ENCODE assay signal across 21 cellular contexts in genomic region chr12:24113701-24114100, GRCh38.
DNase-seq lines count a peak whose midpoint lies in the region; ATAC-seq, FAIRE-seq and TF ChIP-seq lines count a peak whose summit lies in the region.
"Had no signal": no experiment of that assay in that cellular context is flagged by ENCODE, and none has a peak within 500 bp of the region (broad histone marks: within the 10 kb centered on the region; RNA-seq: fewer than 3 reads in every experiment).

No MANE protein-coding gene starts in this region.

- H3K23ac ChIP-seq in IMR-90 (ENCODE audit: low read depth, low read length) = no peak overlapping the region

- H3K36me3 ChIP-seq in IMR-90 (ENCODE audit: control insufficient read depth, insufficient read depth, low read length) = no peaks in the 10 kb centered on the region
- no peaks in the 10 kb centered on the region for H3K36me3 ChIP-seq in endothelial cell of umbilical vein (ENCODE audit: control insufficient read depth in 2 of 2, extremely low read depth in 1 of 2, insufficient read depth in 2 of 2, low read length in 2 of 2)
- H3K36me3 ChIP-seq in neural progenitor cell = no peaks in the 10 kb centered on the region
- H3K36me3 ChIP-seq in thyroid gland = no peaks in the 10 kb centered on the region
- H3K36me3 ChIP-seq: BLaER1 had no signal

- TF ChIP-seq CTCF in IMR-90 (conservative IDR thresholded peaks at IDR 0.05; ENCODE audit: low read depth, low read length) (no peak), endothelial cell of umbilical vein (IDR thresholded peaks at IDR 0.05; ENCODE audit: extremely low read depth in 1 of 2, insufficient read depth in 1 of 2, low read depth in 1 of 2, low read length in 2 of 2) (no peak), neural progenitor cell (IDR thresholded peaks at IDR 0.05) (no peak), thyroid gland (IDR thresholded peaks at IDR 0.05) (no peak)

- peak overlapping the region; percentile 26; the same call in 1 of the 2 replicates for H2BK20ac ChIP-seq in IMR-90 (ENCODE audit: low read depth, low read length)

- H2BK5ac ChIP-seq in IMR-90 (ENCODE audit: low read depth, low read length, poor library complexity, severe bottlenecking) = peak overlapping the region; percentile 44

- H4K91ac ChIP-seq in IMR-90 (ENCODE audit: insufficient read depth, low read depth, low read length) = no peak overlapping the region

- ATAC-seq in IMR-90 (ENCODE audit: low read depth) (no peak; the same call in 1 of the 2 replicates), HG02610 (IDR thresholded peaks at IDR 0.05; ENCODE audit: unreplicated experiment) (no peak)
- ATAC-seq: HCT116, Panc1 had no signal

- in situ Hi-C loops in IMR-90 (cut with MboI; ENCODE audit: low sequenced_read_pairs) = loop anchor here (25.0 kb wide), 1 partner anchor 449 kb away; no protein-coding TSS in a partner anchor

- no peak overlapping the region for H4K5ac ChIP-seq in IMR-90 (ENCODE audit: low read depth, low read length)

- no peak overlapping the region for H2AK5ac ChIP-seq in IMR-90 (ENCODE audit: low read depth, low read length)

- H3K27ac ChIP-seq in IMR-90 (ENCODE audit: insufficient read depth, low read length) = no peak overlapping the region
- H3K27ac ChIP-seq in endothelial cell of umbilical vein (ENCODE audit: insufficient read depth, low read depth, low read length) = no peak overlapping the region
- no peak overlapping the region for H3K27ac ChIP-seq in neural progenitor cell
- no peak overlapping the region for H3K27ac ChIP-seq in thyroid gland
- H3K27ac ChIP-seq: BLaER1, HL-60 had no signal

- peaks cover 5% of the 10 kb centered on the region for H3K36me3 Mint-ChIP-seq in neural progenitor cell
- H3K36me3 Mint-ChIP-seq in activated naive CD4-positive, alpha-beta T cell treated with anti-CD3 and anti-CD28 coated beads for 36 hours (ENCODE audit: low read depth) = no peaks in the 10 kb centered on the region
- H3K36me3 Mint-ChIP-seq in activated CD4-positive, alpha-beta memory T cell treated with anti-CD3 and anti-CD28 coated beads, Interleukin-2, amount 10 ng/mL, durations not matched to agents 7 days and 5 days (ENCODE audit: low read depth) = no peaks in the 10 kb centered on the region
- H3K36me3 Mint-ChIP-seq: CD4-positive, CD25-positive, alpha-beta regulatory T cell had no signal

- peak; percentile 12 for DNase-seq in IMR-90
- DNase-seq in amniotic epithelial cell (ENCODE audit: low read depth) = peak; percentile 37
- DNase-seq in endothelial cell of umbilical vein (ENCODE audit: low read depth, low spot score) = peak; percentile 23
- peak; percentile 11 for DNase-seq in neural progenitor cell (ENCODE audit: low spot score)
- DNase-seq in activated naive CD4-positive, alpha-beta T cell treated with anti-CD3 and anti-CD28 coated beads for 36 hours = no peak
- DNase-seq in thyroid gland = no peak
- no peak for DNase-seq in activated CD4-positive, alpha-beta memory T cell treated with anti-CD3 and anti-CD28 coated beads, Interleukin-2, amount 10 ng/mL, durations not matched to agents 7 days and 5 days
- DNase-seq: CD4-positive, CD25-positive, alpha-beta regulatory T cell; NCI-H1092; NCI-H1417 treated with DMSO at 0.1 percent for 48 hours; NCI-H1694 treated with DMSO at 0.1 percent for 48 hours; NCI-H446 treated with DMSO at 0.1 percent for 48 hours; NCI-H526; SHP77 treated with DMSO at 0.1 percent for 48 hours had no signal

- H2AFZ ChIP-seq in IMR-90 (replicated peaks; ENCODE audit: low read length, poor library complexity) (no peak overlapping the region), endothelial cell of umbilical vein (ENCODE audit: low read depth, low read length) (no peak overlapping the region), neural progenitor cell (replicated peaks) (no peak overlapping the region)

- no peak overlapping the region for H3K4me3 Mint-ChIP-seq in neural progenitor cell
- no peak overlapping the region for H3K4me3 Mint-ChIP-seq in activated naive CD4-positive, alpha-beta T cell treated with anti-CD3 and anti-CD28 coated beads for 36 hours
- H3K4me3 Mint-ChIP-seq in activated CD4-positive, alpha-beta memory T cell treated with anti-CD3 and anti-CD28 coated beads, Interleukin-2, amount 10 ng/mL, durations not matched to agents 7 days and 5 days = no peak overlapping the region
- H3K4me3 Mint-ChIP-seq: CD4-positive, CD25-positive, alpha-beta regulatory T cell had no signal

- H3K4me3 ChIP-seq in IMR-90 (ENCODE audit: insufficient read depth, low read depth, low read length) (no peak overlapping the region), endothelial cell of umbilical vein (replicated peaks in 1 of 3; ENCODE audit: insufficient read depth in 1 of 3, low read depth in 1 of 3, low read length in 3 of 3) (no peak overlapping the region), neural progenitor cell (no peak overlapping the region), thyroid gland (replicated peaks in 1 of 3) (no peak overlapping the region)
- H3K4me3 ChIP-seq: BLaER1 had no signal

- H4K20me1 ChIP-seq in IMR-90 (ENCODE audit: insufficient read depth, low read length) (no peaks in the 10 kb centered on the region), endothelial cell of umbilical vein (replicated peaks; ENCODE audit: control insufficient read depth, extremely low read depth, insufficient read depth, low read length) (no peaks in the 10 kb centered on the region), neural progenitor cell (ENCODE audit: low read depth) (no peaks in the 10 kb centered on the region)
- H4K20me1 ChIP-seq: BLaER1 had no signal

- H2AK9ac ChIP-seq in IMR-90 (replicated peaks; ENCODE audit: low read depth, low read length, poor library complexity) = no peak overlapping the region

- peaks cover 3% of the 10 kb centered on the region for H3K27me3 Mint-ChIP-seq in neural progenitor cell (ENCODE audit: insufficient read depth, low read depth)
- no peaks in the 10 kb centered on the region for H3K27me3 Mint-ChIP-seq in activated naive CD4-positive, alpha-beta T cell treated with anti-CD3 and anti-CD28 coated beads for 36 hours (ENCODE audit: low read depth)
- H3K27me3 Mint-ChIP-seq in activated CD4-positive, alpha-beta memory T cell treated with anti-CD3 and anti-CD28 coated beads, Interleukin-2, amount 10 ng/mL, durations not matched to agents 7 days and 5 days = no peaks in the 10 kb centered on the region
- H3K27me3 Mint-ChIP-seq: CD4-positive, CD25-positive, alpha-beta regulatory T cell had no signal

- H3K9me3 ChIP-seq in IMR-90 (ENCODE audit: control insufficient read depth, insufficient read depth, low read length) (no peaks in the 10 kb centered on the region; the same call in 1 of the 2 replicates), endothelial cell of umbilical vein (replicated peaks; ENCODE audit: control insufficient read depth, insufficient read depth, low read length) (no peaks in the 10 kb centered on the region), neural progenitor cell (ENCODE audit: low read depth) (no peaks in the 10 kb centered on the region), thyroid gland (no peaks in the 10 kb centered on the region)
- H3K9me3 ChIP-seq: BLaER1 had no signal

- H3K4me2 ChIP-seq in IMR-90 (ENCODE audit: low read depth, low read length) (no peak overlapping the region), endothelial cell of umbilical vein (ENCODE audit: insufficient read depth, low read length) (no peak overlapping the region), neural progenitor cell (no peak overlapping the region)
- H3K4me2 ChIP-seq: BLaER1 had no signal

- BruUV-seq in IMR-90 (replicated peaks; lab: Mats Ljungman, UMichigan) (no TSS peak), endothelial cell of umbilical vein (replicated peaks; lab: Mats Ljungman, UMichigan) (no TSS peak)

- H3K56ac ChIP-seq in IMR-90 (ENCODE audit: extremely low read depth, insufficient read depth, low read length) = no peak overlapping the region

- CTCF ChIA-PET in IMR-90 (lab: Yijun Ruan, JAX) (interaction anchor here (0.6 kb wide), 1 partner anchor 496 kb away, joined by 7 read pairs; no protein-coding TSS in a partner anchor), endothelial cell of umbilical vein (lab: Charles Lee) (interaction anchor here (0.6 to 1.6 kb wide), 2 partner anchors 37 to 614 kb away, joined by 3 to 4 read pairs; no protein-coding TSS in a partner anchor)
- CTCF ChIA-PET in activated naive CD4-positive, alpha-beta T cell treated with anti-CD3 and anti-CD28 coated beads for 36 hours (lab: Charles Lee) = no interaction called here
- CTCF ChIA-PET in activated CD4-positive, alpha-beta memory T cell treated with anti-CD3 and anti-CD28 coated beads, Interleukin-2, amount 10 ng/mL, durations not matched to agents 7 days and 5 days (lab: Charles Lee) = no interaction called here

- H3K27ac Mint-ChIP-seq in neural progenitor cell = no peak overlapping the region
- H3K27ac Mint-ChIP-seq in activated naive CD4-positive, alpha-beta T cell treated with anti-CD3 and anti-CD28 coated beads for 36 hours = no peak overlapping the region
- no peak overlapping the region for H3K27ac Mint-ChIP-seq in activated CD4-positive, alpha-beta memory T cell treated with anti-CD3 and anti-CD28 coated beads, Interleukin-2, amount 10 ng/mL, durations not matched to agents 7 days and 5 days
- H3K27ac Mint-ChIP-seq: CD4-positive, CD25-positive, alpha-beta regulatory T cell had no signal

- H3K9ac ChIP-seq in IMR-90 (ENCODE audit: low read depth, low read length) = no peak overlapping the region
- no peak overlapping the region for H3K9ac ChIP-seq in endothelial cell of umbilical vein (replicated peaks; ENCODE audit: extremely low read depth, insufficient read depth, low read length)
- H3K9ac ChIP-seq in neural progenitor cell = no peak overlapping the region
- H3K9ac ChIP-seq: BLaER1 had no signal

- 0 out of 4 replicates have a peak, but pooled peaks cover 0 to 5% of the 10 kb centered on the region in 2 experiments for H3K79me1 ChIP-seq in IMR-90 (ENCODE audit: low read depth in 1 of 2, low read length in 2 of 2)

- peaks cover 2% of the 10 kb centered on the region; the same call in 1 of the 2 replicates for H3K4me1 ChIP-seq in IMR-90 (ENCODE audit: control insufficient read depth, insufficient read depth, low read length)
- peaks cover 11% of the 10 kb centered on the region for H3K4me1 ChIP-seq in endothelial cell of umbilical vein (ENCODE audit: control insufficient read depth, extremely low read depth, insufficient read depth, low read length)
- H3K4me1 ChIP-seq in neural progenitor cell = peaks cover 20% of the 10 kb centered on the region
- no peaks in the 10 kb centered on the region for H3K4me1 ChIP-seq in thyroid gland
- H3K4me1 ChIP-seq: BLaER1 had no signal

- no peak overlapping the region for H2BK15ac ChIP-seq in IMR-90 (ENCODE audit: low read depth, low read length)

- no peaks in the 10 kb centered on the region for H3K9me1 ChIP-seq in IMR-90 (ENCODE audit: insufficient read depth, low read length)
- H3K9me1 ChIP-seq in endothelial cell of umbilical vein (replicated peaks; ENCODE audit: control insufficient read depth, extremely low read depth, insufficient read depth, low read length) = no peaks in the 10 kb centered on the region

- peaks cover 7% of the 10 kb centered on the region for H3K9me3 Mint-ChIP-seq in neural progenitor cell
- H3K9me3 Mint-ChIP-seq in activated naive CD4-positive, alpha-beta T cell treated with anti-CD3 and anti-CD28 coated beads for 36 hours = no peaks in the 10 kb centered on the region
- H3K9me3 Mint-ChIP-seq in activated CD4-positive, alpha-beta memory T cell treated with anti-CD3 and anti-CD28 coated beads, Interleukin-2, amount 10 ng/mL, durations not matched to agents 7 days and 5 days = no peaks in the 10 kb centered on the region

- peaks cover 9% of the 10 kb centered on the region for H3F3A ChIP-seq in neural progenitor cell (ENCODE audit: low read depth)

- TF ChIP-seq POLR2A in IMR-90 (IDR thresholded peaks at IDR 0.05; ENCODE audit: low read depth, low read length) (no peak), endothelial cell of umbilical vein (IDR thresholded peaks at IDR 0.05; ENCODE audit: low read depth, low read length) (no peak), thyroid gland (IDR thresholded peaks at IDR 0.05) (no peak)

- H3K27me3 ChIP-seq in IMR-90 (ENCODE audit: control insufficient read depth, insufficient read depth, low read length) (no peaks in the 10 kb centered on the region), endothelial cell of umbilical vein (ENCODE audit: control insufficient read depth in 2 of 2, insufficient read depth in 2 of 2, low read length in 2 of 2) (no peaks in the 10 kb centered on the region), neural progenitor cell (no peaks in the 10 kb centered on the region), thyroid gland (no peaks in the 10 kb centered on the region)
- H3K27me3 ChIP-seq: BLaER1 had no signal

- dilution Hi-C loops in IMR-90 (cut with HindIII; ENCODE audit: low sequenced_read_pairs, unreplicated experiment) (no loop called here), endothelial cell of umbilical vein (cut with MboI; ENCODE audit: extremely low pct_ligation_motif_present, low sequenced_read_pairs) (no loop called here)

- H2BK120ac ChIP-seq in IMR-90 (ENCODE audit: low read depth, low read length) = peak overlapping the region; percentile 49; the same call in 1 of the 2 replicates

- no peak overlapping the region; the same call in 1 of the 2 replicates for H3K14ac ChIP-seq in IMR-90 (replicated peaks; ENCODE audit: low read depth, low read length)

- H3K4ac ChIP-seq in IMR-90 (ENCODE audit: low read depth, low read length) = 0 out of 2 replicates have a peak overlapping the region, but pooled peaks have one; percentile 30

- no peak overlapping the region for H4K8ac ChIP-seq in IMR-90 (ENCODE audit: low read depth in 2 of 2, low read length in 2 of 2)

- H3K79me2 ChIP-seq in endothelial cell of umbilical vein (ENCODE audit: control insufficient read depth, insufficient read depth, low read length) = no peaks in the 10 kb centered on the region
- H3K79me2 ChIP-seq in neural progenitor cell (ENCODE audit: low read depth) = no peaks in the 10 kb centered on the region

- H3K4me1 Mint-ChIP-seq in neural progenitor cell = peaks cover 11% of the 10 kb centered on the region
- H3K4me1 Mint-ChIP-seq in activated naive CD4-positive, alpha-beta T cell treated with anti-CD3 and anti-CD28 coated beads for 36 hours (ENCODE audit: low read depth) = no peaks in the 10 kb centered on the region
- no peaks in the 10 kb centered on the region for H3K4me1 Mint-ChIP-seq in activated CD4-positive, alpha-beta memory T cell treated with anti-CD3 and anti-CD28 coated beads, Interleukin-2, amount 10 ng/mL, durations not matched to agents 7 days and 5 days
- H3K4me1 Mint-ChIP-seq: CD4-positive, CD25-positive, alpha-beta regulatory T cell had no signal

- no peak for FAIRE-seq in endothelial cell of umbilical vein (lab: Jason Lieb, UNC)
- FAIRE-seq: D721Med, GM18507 had no signal

- no peak for TF ChIP-seq RAD21 in IMR-90 (IDR thresholded peaks at IDR 0.05; ENCODE audit: low read length)

- WGBS in IMR-90 (ENCODE audit: extremely low coverage in 2 of 2, insufficient read length in 1 of 2), 2 experiments = no CpG with 5 or more reads among the region's 2 CpGs
- 87 to 92% methylated on average over 2 of the region's 2 CpGs for WGBS in thyroid gland, 2 donors

- no peak overlapping the region for H3K18ac ChIP-seq in IMR-90 (ENCODE audit: low read depth, low read length)

- intact Hi-C loops in IMR-90 (cut with micrococcal nuclease) = loop anchor here (10.0 kb wide), 1 partner anchor 621 kb away; no protein-coding TSS in a partner anchor
- intact Hi-C loops in endothelial cell of umbilical vein (cut with micrococcal nuclease) = loop anchor here (5.0 kb wide), 2 partner anchors 114 to 234 kb away; no protein-coding TSS in a partner anchor
- intact Hi-C loops in activated naive CD4-positive, alpha-beta T cell treated with anti-CD3 and anti-CD28 coated beads for 36 hours (cut with micrococcal nuclease) = no loop called here
- intact Hi-C loops in thyroid gland (cut with DNase I) = no loop called here

- POLR2A ChIA-PET in IMR-90 (lab: Charles Lee; ENCODE audit: unreplicated experiment) = no interaction called here
- POLR2A ChIA-PET in endothelial cell of umbilical vein (lab: Charles Lee) = no interaction called here
- POLR2A ChIA-PET in activated CD4-positive, alpha-beta memory T cell treated with anti-CD3 and anti-CD28 coated beads, Interleukin-2, amount 10 ng/mL, durations not matched to agents 7 days and 5 days (lab: Charles Lee) = no interaction called here

Comparison
In these comparisons a context has a peak if more than half of its experiments do, and no peak if none do; other contexts are left out.
1. DNase-seq: peak in IMR-90 (single experiment), amniotic epithelial cell (single experiment), endothelial cell of umbilical vein (single experiment) and neural progenitor cell (single experiment); none in activated naive CD4-positive, alpha-beta T cell treated with anti-CD3 and anti-CD28 coated beads for 36 hours (single experiment), thyroid gland (0 of 2) and activated CD4-positive, alpha-beta memory T cell treated with anti-CD3 and anti-CD28 coated beads, Interleukin-2, amount 10 ng/mL, durations not matched to agents 7 days and 5 days (single experiment).
2. CTCF ChIA-PET loops: an anchor here in IMR-90 (0.6 kb wide) and endothelial cell of umbilical vein (0.6 to 1.6 kb wide); none called in activated naive CD4-positive, alpha-beta T cell treated with anti-CD3 and anti-CD28 coated beads for 36 hours and activated CD4-positive, alpha-beta memory T cell treated with anti-CD3 and anti-CD28 coated beads, Interleukin-2, amount 10 ng/mL, durations not matched to agents 7 days and 5 days.
3. intact Hi-C loops: an anchor here in IMR-90 (10.0 kb wide) and endothelial cell of umbilical vein (5.0 kb wide); none called in activated naive CD4-positive, alpha-beta T cell treated with anti-CD3 and anti-CD28 coated beads for 36 hours and thyroid gland.